In genomic region chr1:28208818-28209441, GRCh38 we compare ENCODE assay signal across 1 cellular context.
TF ChIP-seq lines count a peak whose summit lies in the region.

No MANE protein-coding gene starts in this region.

TF ChIP-seq in IMR-90, 13 proteins besides CTCF, POLR2A, EP300 and RAD21 (continued from another document):
- TF ChIP-seq ELK1 (IDR thresholded peaks at IDR 0.05; ENCODE audit: borderline replicate concordance, low read depth, low read length): no peak
- TF ChIP-seq BHLHE40 (IDR thresholded peaks at IDR 0.05; ENCODE audit: low read depth, low read length): no peak
- TF ChIP-seq USF2 (IDR thresholded peaks at IDR 0.05; ENCODE audit: low read depth, low read length): no peak
TF ChIP-seq in IMR-90: peak in this region for 1.
